Comparison of ENCODE assay signal across 19 cellular contexts in the genomic region with DNA sequence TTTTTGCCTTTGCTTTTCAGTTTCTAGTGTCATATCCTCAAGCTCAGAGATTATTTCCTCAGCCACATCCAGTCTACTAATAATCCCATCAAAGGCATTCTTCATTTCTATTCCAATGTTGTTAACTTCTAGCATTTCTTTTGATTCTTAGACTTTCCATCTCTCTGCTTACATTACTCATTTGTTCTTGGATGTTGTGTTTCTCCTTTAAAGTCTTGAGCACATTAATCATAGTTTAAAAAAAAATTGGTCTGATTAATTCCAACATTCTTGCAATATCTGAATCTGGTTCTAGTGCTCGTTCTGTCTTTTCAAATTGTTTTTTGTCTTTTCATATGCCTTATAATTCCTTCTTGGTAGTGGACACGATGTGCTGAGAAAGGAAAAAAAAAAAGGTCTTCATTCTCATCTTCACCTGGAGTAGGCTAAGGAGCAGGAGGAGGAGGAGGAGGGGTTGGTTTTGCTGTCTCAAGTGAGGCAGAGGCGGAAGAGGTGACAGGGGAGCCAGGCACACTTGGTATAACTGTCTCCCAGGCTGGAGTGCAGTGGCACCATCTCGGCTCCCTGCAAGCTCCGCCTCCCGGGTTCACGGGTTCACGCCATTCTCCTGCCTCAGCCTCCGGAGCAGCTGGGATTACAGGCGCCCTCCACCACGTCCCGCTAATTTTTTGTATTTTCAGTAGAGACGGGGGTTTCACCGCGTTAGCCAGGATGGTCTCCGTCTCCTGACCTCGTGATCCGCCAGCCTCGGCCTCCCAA.
"Had no signal": no experiment of that assay in that cellular context is flagged by ENCODE, and none has a peak within 500 bp of the region (broad histone marks: within the 10 kb centered on the region; RNA-seq: fewer than 3 reads in every experiment).

No MANE protein-coding gene starts in this region.

- H3K4me1 Mint-ChIP-seq: activated naive CD4-positive, alpha-beta T cell treated with anti-CD3 and anti-CD28 coated beads, Interleukin-2, amount 50 U/mL, for 24 hours; brain; central memory CD8-positive, alpha-beta T cell; neural crest cell had no signal

- H3K4me3 ChIP-seq: esophagus muscularis mucosa, gastrocnemius medialis, ovary, stomach, testis had no signal

- H3K4me3 Mint-ChIP-seq: activated CD8-positive, alpha-beta T cell treated with anti-CD3 and anti-CD28 coated beads for 36 hours; activated naive CD4-positive, alpha-beta T cell treated with anti-CD3 and anti-CD28 coated beads, Interleukin-2, amount 50 U/mL, for 24 hours; brain; central memory CD8-positive, alpha-beta T cell; neural crest cell; T-helper 1 cell treated with Interleukin-12 subunit alpha and Interleukin-12 subunit beta and Interleukin-4 antibody, amounts not matched to agents 30 μg/mL and 1 μg/mL, for 36 hours had no signal

- H3K9me3 ChIP-seq: esophagus muscularis mucosa, gastrocnemius medialis, ovary, stomach, testis had no signal

- H3K36me3 ChIP-seq: ovary had no signal

- H3K27ac ChIP-seq: esophagus muscularis mucosa, gastrocnemius medialis, ovary, stomach, testis had no signal

- H3K27me3 ChIP-seq: esophagus muscularis mucosa, ovary, stomach, testis had no signal

- H3K9me3 Mint-ChIP-seq: activated CD8-positive, alpha-beta T cell treated with anti-CD3 and anti-CD28 coated beads for 36 hours; activated naive CD4-positive, alpha-beta T cell treated with anti-CD3 and anti-CD28 coated beads, Interleukin-2, amount 50 U/mL, for 24 hours; brain; central memory CD8-positive, alpha-beta T cell; neural crest cell; T-helper 1 cell treated with Interleukin-12 subunit alpha and Interleukin-12 subunit beta and Interleukin-4 antibody, amounts not matched to agents 30 μg/mL and 1 μg/mL, for 36 hours had no signal

- H3K27ac Mint-ChIP-seq: activated CD8-positive, alpha-beta T cell treated with anti-CD3 and anti-CD28 coated beads for 36 hours; activated naive CD4-positive, alpha-beta T cell treated with anti-CD3 and anti-CD28 coated beads, Interleukin-2, amount 50 U/mL, for 24 hours; brain; T-helper 1 cell treated with Interleukin-12 subunit alpha and Interleukin-12 subunit beta and Interleukin-4 antibody, amounts not matched to agents 30 μg/mL and 1 μg/mL, for 36 hours had no signal

- DNase-seq: activated CD4-positive, alpha-beta T cell treated with anti-CD3 and anti-CD28 coated beads for 4 hours; activated CD8-positive, alpha-beta T cell treated with anti-CD3 and anti-CD28 coated beads for 36 hours; activated effector memory CD4-positive, alpha-beta T cell treated with anti-CD3 and anti-CD28 coated beads, Interleukin-2, amount 50 U/mL, for 16 hours; activated T-cell treated with anti-CD3 and anti-CD28 coated beads, Interleukin-2, amount 50 U/mL, for 48 hours; amniotic stem cell; cortex of kidney; effector CD4-positive, alpha-beta T cell; gastrocnemius medialis; islet precursor cell; ovary; stimulated activated CD4-positive, alpha-beta T cell treated with anti-CD3 and anti-CD28 coated beads, Interleukin-1b, Interleukin-23, amount 100 ng/mL, for 48 hours; stomach; testis had no signal

- H3K4me1 ChIP-seq: gastrocnemius medialis, stomach, testis had no signal
